8 cellular contexts compared by ENCODE assay signal in the genomic region with DNA sequence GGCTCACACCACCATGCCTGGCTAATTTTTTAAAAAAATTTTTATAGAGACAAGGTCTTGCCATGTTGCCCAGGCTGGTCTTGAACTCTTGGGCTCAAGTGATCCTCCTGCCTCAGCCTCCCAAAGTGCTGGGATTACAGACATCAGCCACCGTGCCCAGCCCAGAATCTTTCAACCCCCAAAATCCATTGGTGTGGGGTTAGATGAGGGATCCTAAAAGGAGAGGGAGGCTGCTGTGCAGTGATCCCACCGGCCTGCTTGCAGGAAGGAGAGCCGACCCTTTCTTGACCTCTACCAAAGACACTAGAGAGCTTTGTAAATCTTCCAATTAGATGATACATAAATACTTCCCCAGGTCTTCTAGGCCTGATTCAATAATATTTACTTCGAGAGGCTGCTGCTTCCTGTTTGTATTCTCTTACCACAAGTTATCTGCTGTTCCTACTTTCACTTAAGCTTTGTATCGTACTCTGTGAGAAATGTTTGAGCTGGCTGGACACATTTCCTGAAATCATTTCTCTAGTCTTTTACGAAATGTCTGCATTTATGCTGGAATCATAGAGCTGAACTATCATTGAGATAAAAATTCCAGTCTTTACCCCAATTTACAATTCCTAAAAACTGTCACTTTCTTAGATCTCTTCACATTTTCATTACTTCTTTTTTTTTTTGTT. TPM values are rescaled to one million over a fixed set of nuclear protein-coding genes. Genes with fewer than 3 reads are reported as not detected.
DNase-seq lines count a peak whose midpoint lies in the region; ATAC-seq and TF ChIP-seq lines count a peak whose summit lies in the region.

No MANE protein-coding gene starts in this region.

- H3K4me3 ChIP-seq in coronary artery (peak overlapping the region; percentile 16), osteoblast (ENCODE audit: insufficient read depth, low read length) (peak overlapping the region; percentile 49)

- no peaks in the 10 kb centered on the region for H3K36me3 ChIP-seq in osteoblast (ENCODE audit: insufficient read depth, low read length)

- no peak for TF ChIP-seq CTCF in coronary artery (IDR thresholded peaks at IDR 0.05)
- TF ChIP-seq CTCF in osteoblast (IDR thresholded peaks at IDR 0.05; ENCODE audit: extremely low read depth, low read depth, low read length) = no peak

- H3K27ac ChIP-seq in coronary artery (peak overlapping the region; percentile 15 to 82), osteoblast (ENCODE audit: low read depth, low read length) (peak overlapping the region; percentile 67)

- H3K4me1 ChIP-seq in osteoblast (ENCODE audit: insufficient read depth, low read length) = peaks cover 7% of the 10 kb centered on the region

- peak overlapping the region; percentile 72 for H3K4me2 ChIP-seq in osteoblast (ENCODE audit: insufficient read depth, low read length)

- H3K27me3 ChIP-seq in osteoblast (ENCODE audit: insufficient read depth, low read length) = no peaks in the 10 kb centered on the region

- H3K79me2 ChIP-seq in osteoblast (ENCODE audit: insufficient read depth, low read length) = no peaks in the 10 kb centered on the region

- peak; percentile 78 for DNase-seq in ELR (ENCODE audit: low read depth)
- DNase-seq in NOMO-1 (lab: John Stamatoyannopoulos, UW; ENCODE audit: unreplicated experiment in 2 of 2) = peak; percentile 53 to 88
- no peak for DNase-seq in coronary artery (ENCODE audit: low spot score)
- DNase-seq in osteoblast (ENCODE audit: insufficient read length, low spot score, missing footprints) = peak; percentile 84
- DNase-seq in stimulated activated CD4-positive, alpha-beta T cell treated with anti-CD3 and anti-CD28 coated beads, Interleukin-15, amount 100 ng/mL, for 24 hours = no peak
- no peak for DNase-seq in SK-N-DZ (ENCODE audit: low spot score)
- DNase-seq in COR-L47 (lab: John Stamatoyannopoulos, UW) = no peak

- H3K9me3 ChIP-seq in osteoblast (ENCODE audit: low read depth, low read length) = no peaks in the 10 kb centered on the region

- no peaks in the 10 kb centered on the region for H4K20me1 ChIP-seq in osteoblast (ENCODE audit: insufficient read depth, low read length)

- H2AFZ ChIP-seq in osteoblast (ENCODE audit: low read length) = peak overlapping the region; percentile 95

- ATAC-seq in HG02763 (IDR thresholded peaks at IDR 0.05; ENCODE audit: unreplicated experiment) = no peak

RNA-seq across cellular contexts. Expression of a gene that starts 49.3 kb away (rescaled TPM):
- total RNA-seq in osteoblast = 29.5 and 54.6 TPM in 2 replicates
- polyA plus RNA-seq in SK-N-DZ (2014; cell fraction: cytosol; rRNA removed) = 2.7 and 4.1 TPM in 2 replicates
- polyA plus RNA-seq in SK-N-DZ (2014; cell fraction: nucleus; rRNA removed) = 1.2 and 3.6 TPM in 2 replicates

RNA-seq across cellular contexts. Expression of a gene that starts 51.2 kb away (rescaled TPM):
- total RNA-seq in osteoblast = 101 and 114 TPM in 2 replicates
- 156 and 180 TPM in 2 replicates for polyA plus RNA-seq in SK-N-DZ (2014; cell fraction: cytosol; rRNA removed)
- polyA plus RNA-seq in SK-N-DZ (2014; cell fraction: nucleus; rRNA removed) = 130 and 150 TPM in 2 replicates

Comparison
In these comparisons a context has a peak if more than half of its experiments do, and no peak if none do; other contexts are left out.
1. DNase-seq: peak in ELR (single experiment), NOMO-1 (2 of 2) and osteoblast (single experiment); none in coronary artery (single experiment), stimulated activated CD4-positive, alpha-beta T cell treated with anti-CD3 and anti-CD28 coated beads, Interleukin-15, amount 100 ng/mL, for 24 hours (single experiment), SK-N-DZ (single experiment) and COR-L47 (single experiment).